ENCODE assay signal across 20 cellular contexts in genomic region chr7:40870108-40870507, GRCh38.
A peak's percentile ranks its signal among the peaks of the same experiment; 100 is the strongest.
DNase-seq lines count a peak whose midpoint lies in the region; ATAC-seq, FAIRE-seq and TF ChIP-seq lines count a peak whose summit lies in the region.
"Had no signal": no experiment of that assay in that cellular context is flagged by ENCODE, and none has a peak within 500 bp of the region (broad histone marks: within the 10 kb centered on the region; RNA-seq: fewer than 3 reads in every experiment).

No MANE protein-coding gene starts in this region.

- H3K4ac ChIP-seq in IMR-90 (ENCODE audit: low read depth, low read length): no peak overlapping the region

- H3K9me1 ChIP-seq in IMR-90 (ENCODE audit: insufficient read depth, low read length): no peaks in the 10 kb centered on the region

- dilution Hi-C loops in IMR-90 (cut with HindIII; ENCODE audit: low sequenced_read_pairs, unreplicated experiment): no loop called here

- H3K4me2 ChIP-seq in IMR-90 (ENCODE audit: low read depth, low read length): no peak overlapping the region

- no peak overlapping the region for H3K9ac ChIP-seq in IMR-90 (ENCODE audit: low read depth, low read length)

- H3K4me3 Mint-ChIP-seq in Caco-2 (ENCODE audit: unreplicated experiment): no peak overlapping the region
- H3K4me3 Mint-ChIP-seq: CD8-positive, alpha-beta T cell had no signal

- no peak overlapping the region for H4K5ac ChIP-seq in IMR-90 (ENCODE audit: low read depth, low read length)

- in situ Hi-C loops in IMR-90 (cut with MboI; ENCODE audit: low sequenced_read_pairs): no loop called here

- no peak overlapping the region for H2AK9ac ChIP-seq in IMR-90 (replicated peaks; ENCODE audit: low read depth, low read length, poor library complexity)

- peak overlapping the region; percentile 35; the same call in 1 of the 2 replicates for H2AK5ac ChIP-seq in IMR-90 (ENCODE audit: low read depth, low read length)

- H3K27me3 ChIP-seq in Caco-2 (replicated peaks; ENCODE audit: control insufficient read depth, insufficient read depth, low read length): no peaks in the 10 kb centered on the region
- H3K27me3 ChIP-seq in IMR-90 (ENCODE audit: control insufficient read depth, insufficient read depth, low read length): no peaks in the 10 kb centered on the region
- H3K27me3 ChIP-seq in bronchial epithelial cell (ENCODE audit: control insufficient read depth, insufficient read depth, low read length): no peaks in the 10 kb centered on the region
- H3K27me3 ChIP-seq: Peyer's patch had no signal

- H2BK15ac ChIP-seq in IMR-90 (ENCODE audit: low read depth, low read length): no peak overlapping the region

- H3K27ac ChIP-seq in IMR-90 (ENCODE audit: insufficient read depth, low read length): no peak overlapping the region
- H3K27ac ChIP-seq: Peyer's patch had no signal

- H3K4me3 ChIP-seq in Caco-2 (ENCODE audit: low read depth, low read length): no peak overlapping the region
- H3K4me3 ChIP-seq in IMR-90 (ENCODE audit: insufficient read depth, low read depth, low read length): no peak overlapping the region
- H3K4me3 ChIP-seq in bronchial epithelial cell (ENCODE audit: low read depth, low read length): no peak overlapping the region
- H3K4me3 ChIP-seq: HAP-1, Peyer's patch had no signal

- peaks cover 6% of the 10 kb centered on the region for H3K36me3 Mint-ChIP-seq in Caco-2 (ENCODE audit: insufficient read depth, unreplicated experiment)
- H3K36me3 Mint-ChIP-seq: CD8-positive, alpha-beta T cell had no signal

- POLR2A ChIA-PET in Caco-2 (lab: Charles Lee) (no interaction called here), IMR-90 (lab: Charles Lee; ENCODE audit: unreplicated experiment) (no interaction called here)

- 0 out of 2 replicates have a peak overlapping the region, but pooled peaks have one; percentile 34 for H3K14ac ChIP-seq in IMR-90 (replicated peaks; ENCODE audit: low read depth, low read length)

- intact Hi-C loops in Caco-2 (cut with micrococcal nuclease; ENCODE audit: unreplicated experiment) (no loop called here), IMR-90 (cut with micrococcal nuclease) (no loop called here)

- peaks cover 39% of the 10 kb centered on the region for H3K9me3 Mint-ChIP-seq in Caco-2 (ENCODE audit: unreplicated experiment)

- H4K20me1 ChIP-seq in IMR-90 (ENCODE audit: insufficient read depth, low read length): no peaks in the 10 kb centered on the region

- ATAC-seq in IMR-90 (ENCODE audit: low read depth): peak; percentile 44; the same call in 1 of the 2 replicates
- ATAC-seq in HG03175 (IDR thresholded peaks at IDR 0.05; ENCODE audit: unreplicated experiment): no peak
- ATAC-seq: CD8-positive, alpha-beta T cell had no signal

- no peak overlapping the region for H3K18ac ChIP-seq in IMR-90 (ENCODE audit: low read depth, low read length)

- no peak for TF ChIP-seq RAD21 in IMR-90 (IDR thresholded peaks at IDR 0.05; ENCODE audit: low read length)

- no peak overlapping the region for H2AFZ ChIP-seq in IMR-90 (replicated peaks; ENCODE audit: low read length, poor library complexity)

- no peak for TF ChIP-seq POLR2A in IMR-90 (IDR thresholded peaks at IDR 0.05; ENCODE audit: low read depth, low read length)

- CTCF ChIA-PET in Caco-2 (lab: Charles Lee) (no interaction called here), IMR-90 (lab: Yijun Ruan, JAX) (no interaction called here)

- peaks cover 3% of the 10 kb centered on the region; the same call in 1 of the 2 replicates for H3K9me3 ChIP-seq in Caco-2
- H3K9me3 ChIP-seq in IMR-90 (ENCODE audit: control insufficient read depth, insufficient read depth, low read length): peaks cover 3% of the 10 kb centered on the region
- H3K9me3 ChIP-seq: HAP-1, Peyer's patch had no signal

- peak overlapping the region; percentile 10 for H3K27ac Mint-ChIP-seq in Caco-2 (ENCODE audit: unreplicated experiment)
- H3K27ac Mint-ChIP-seq: CD8-positive, alpha-beta T cell had no signal

- H3K4me1 ChIP-seq in Caco-2: peaks cover 7% of the 10 kb centered on the region; the same call in 1 of the 2 replicates
- H3K4me1 ChIP-seq in IMR-90 (ENCODE audit: control insufficient read depth, insufficient read depth, low read length): peaks cover 3% of the 10 kb centered on the region; the same call in 1 of the 2 replicates
- H3K4me1 ChIP-seq: HAP-1, Peyer's patch had no signal

- BruUV-seq in Caco-2 (replicated peaks; lab: Mats Ljungman, UMichigan): no TSS peak
- no TSS peak for BruUV-seq in IMR-90 (replicated peaks; lab: Mats Ljungman, UMichigan)

- H2BK5ac ChIP-seq in IMR-90 (ENCODE audit: low read depth, low read length, poor library complexity, severe bottlenecking): no peak overlapping the region

- H3K36me3 ChIP-seq in Caco-2 (ENCODE audit: control insufficient read depth, insufficient read depth, low read length) (no peaks in the 10 kb centered on the region), IMR-90 (ENCODE audit: control insufficient read depth, insufficient read depth, low read length) (no peaks in the 10 kb centered on the region), bronchial epithelial cell (ENCODE audit: control insufficient read depth, insufficient read depth, low read length) (no peaks in the 10 kb centered on the region)
- H3K36me3 ChIP-seq: HAP-1, Peyer's patch had no signal

- no peak overlapping the region for H3K23ac ChIP-seq in IMR-90 (ENCODE audit: low read depth, low read length)

- peak; percentile 75 for FAIRE-seq in bronchial epithelial cell (lab: Jason Lieb, UNC)

- no peak overlapping the region for H4K91ac ChIP-seq in IMR-90 (ENCODE audit: insufficient read depth, low read depth, low read length)

- DNase-seq in Caco-2 (no peak), IMR-90 (peak; percentile 12), bronchial epithelial cell (ENCODE audit: low read depth) (no peak), kidney tubule cell (ENCODE audit: low spot score) (peak; percentile 53), islet precursor cell (no peak), COLO829 (ENCODE audit: low spot score) (no peak)
- DNase-seq in effector CD8-positive, alpha-beta T cell (lab: John Stamatoyannopoulos, UW): no peak
- DNase-seq: 8988T; AML-193; C1 segment of cervical spinal cord; CD8-positive, alpha-beta T cell; Karpas-422; MV-4-11; NCI-H1694; NCI-H2081; NCI-H2171; NCI-H524 treated with DMSO at 0.1 percent for 48 hours; Peyer's patch had no signal

- H4K8ac ChIP-seq in IMR-90 (ENCODE audit: low read depth in 2 of 2, low read length in 2 of 2): no peak overlapping the region

- H2BK20ac ChIP-seq in IMR-90 (ENCODE audit: low read depth, low read length): no peak overlapping the region; the same call in 1 of the 2 replicates

- TF ChIP-seq CTCF in Caco-2 (IDR thresholded peaks at IDR 0.05; ENCODE audit: insufficient read depth in 1 of 2, low read depth in 1 of 2, low read length in 1 of 2, severe bottlenecking in 1 of 2, unreplicated experiment in 1 of 2): no peak
- TF ChIP-seq CTCF in IMR-90 (conservative IDR thresholded peaks at IDR 0.05; ENCODE audit: low read depth, low read length): no peak
- TF ChIP-seq CTCF in bronchial epithelial cell (IDR thresholded peaks at IDR 0.05; ENCODE audit: insufficient read depth, low read length, severe bottlenecking): no peak

- H3K27me3 Mint-ChIP-seq in Caco-2 (ENCODE audit: insufficient read depth, unreplicated experiment): no peaks in the 10 kb centered on the region

- no peak overlapping the region for H3K56ac ChIP-seq in IMR-90 (ENCODE audit: extremely low read depth, insufficient read depth, low read length)

- H2BK120ac ChIP-seq in IMR-90 (ENCODE audit: low read depth, low read length): no peak overlapping the region

- H3K4me1 Mint-ChIP-seq in Caco-2 (ENCODE audit: low read depth, unreplicated experiment): peaks cover 7% of the 10 kb centered on the region

- H3K79me1 ChIP-seq in IMR-90 (ENCODE audit: low read depth in 1 of 2, low read length in 2 of 2): no peaks in the 10 kb centered on the region

TF ChIP-seq in IMR-90, 13 proteins besides CTCF, POLR2A, EP300 and RAD21:
- no peak for TF ChIP-seq MXI1 (IDR thresholded peaks at IDR 0.05; ENCODE audit: borderline replicate concordance, low read depth, low read length)
- no peak for TF ChIP-seq CHD1 (IDR thresholded peaks at IDR 0.05; ENCODE audit: low read depth, low read length)
- TF ChIP-seq FOS (IDR thresholded peaks at IDR 0.05; ENCODE audit: low read depth, low read length): no peak
- no peak for TF ChIP-seq RCOR1 (IDR thresholded peaks at IDR 0.05; ENCODE audit: insufficient replicate concordance, low read length)
- no peak for TF ChIP-seq MAZ (IDR thresholded peaks at IDR 0.05; ENCODE audit: borderline replicate concordance, low read depth, low read length)
- no peak for TF ChIP-seq ELK1 (IDR thresholded peaks at IDR 0.05; ENCODE audit: borderline replicate concordance, low read depth, low read length)
- TF ChIP-seq CEBPB (IDR thresholded peaks at IDR 0.05; ENCODE audit: low read depth, low read length): no peak; the same call in 1 of the 2 replicates
- no peak for TF ChIP-seq USF2 (IDR thresholded peaks at IDR 0.05; ENCODE audit: low read depth, low read length)
- no peak for TF ChIP-seq SMC3 (IDR thresholded peaks at IDR 0.05; ENCODE audit: low read depth, low read length)
- no peak for TF ChIP-seq MAFK (IDR thresholded peaks at IDR 0.05; ENCODE audit: low read depth, low read length)
- no peak for TF ChIP-seq NFE2L2 (IDR thresholded peaks at IDR 0.05; ENCODE audit: low read depth, low read length)
- no peak for TF ChIP-seq BHLHE40 (IDR thresholded peaks at IDR 0.05; ENCODE audit: low read depth, low read length)
- TF ChIP-seq RFX5 (IDR thresholded peaks at IDR 0.05; ENCODE audit: low read depth, low read length): no peak

Comparison
In these comparisons a context has a peak if more than half of its experiments do, and no peak if none do; other contexts are left out.
1. DNase-seq: peak in IMR-90 (single experiment) and kidney tubule cell (single experiment); none in Caco-2 (0 of 2), bronchial epithelial cell (single experiment), islet precursor cell (single experiment), effector CD8-positive, alpha-beta T cell (single experiment) and COLO829 (single experiment).